Comparison of ENCODE assay signal across 8 cellular contexts in the genomic region with DNA sequence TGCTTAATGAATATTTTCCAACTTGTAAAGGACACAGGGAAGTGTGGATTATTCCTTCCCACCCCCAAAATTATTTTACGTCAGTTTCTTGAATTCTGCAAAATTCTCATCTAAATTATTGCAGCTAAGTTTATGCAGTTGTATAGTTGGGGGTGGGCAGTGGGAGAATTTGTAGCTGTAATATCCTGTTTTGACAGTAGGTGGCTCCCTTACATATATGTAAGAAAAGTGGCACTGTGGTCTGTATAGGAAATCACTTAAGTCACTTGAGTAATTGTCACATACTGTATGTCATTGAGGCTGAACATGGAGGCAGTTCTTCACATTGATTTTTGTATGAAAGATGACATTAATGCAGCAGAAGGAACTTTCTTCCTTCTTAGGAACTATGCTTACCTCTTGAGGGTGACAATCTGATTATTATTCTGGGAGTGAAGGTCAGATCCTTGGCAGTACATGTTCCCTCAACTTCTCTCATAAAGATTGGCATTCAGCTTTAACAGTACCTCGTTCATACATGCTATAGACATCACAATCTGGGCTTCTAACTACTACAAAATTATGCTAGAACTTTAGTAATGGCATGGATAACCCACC. TPM values are rescaled to one million over a fixed set of nuclear protein-coding genes. Genes with fewer than 3 reads are reported as not detected.
DNase-seq lines count a peak whose midpoint lies in the region; ATAC-seq, FAIRE-seq and TF ChIP-seq lines count a peak whose summit lies in the region.

No MANE protein-coding gene starts in this region.

- H3K9me3 Mint-ChIP-seq in stimulated activated effector memory CD8-positive, alpha-beta T cell treated with anti-CD3 and anti-CD28 coated beads, Interleukin-12 subunit alpha, Interleukin-12 subunit beta, amount 100 ng/mL, for 72 hours = no peaks in the 10 kb centered on the region

- peak; percentile 47 for TF ChIP-seq CTCF in bronchial epithelial cell (IDR thresholded peaks at IDR 0.05; ENCODE audit: insufficient read depth, low read length, severe bottlenecking)

- H3K27ac Mint-ChIP-seq in stimulated activated effector memory CD8-positive, alpha-beta T cell treated with anti-CD3 and anti-CD28 coated beads, Interleukin-12 subunit alpha, Interleukin-12 subunit beta, amount 100 ng/mL, for 72 hours = no peak overlapping the region

- no peaks in the 10 kb centered on the region for H3K36me3 ChIP-seq in bronchial epithelial cell (ENCODE audit: control insufficient read depth, insufficient read depth, low read length)

- H3K27me3 ChIP-seq in bronchial epithelial cell (ENCODE audit: control insufficient read depth, insufficient read depth, low read length) = no peaks in the 10 kb centered on the region

- DNase-seq in Right ventricle myocardium inferior (ENCODE audit: missing footprints) (no peak), cardiac septum (ENCODE audit: low spot score) (no peak), NCI-H1092 (lab: John Stamatoyannopoulos, UW) (peak; percentile 35), SK-MEL-5 (ENCODE audit: low read depth, low spot score) (peak; percentile 67), bronchial epithelial cell (ENCODE audit: low read depth) (peak; percentile 66), kidney tubule cell (ENCODE audit: low spot score) (peak; percentile 68)
- DNase-seq in stimulated activated effector memory CD8-positive, alpha-beta T cell treated with anti-CD3 and anti-CD28 coated beads, Interleukin-12 subunit alpha, Interleukin-12 subunit beta, amount 100 ng/mL, for 72 hours (ENCODE audit: low spot score in 2 of 2) = peak; percentile 14 to 70

- FAIRE-seq in bronchial epithelial cell (lab: Jason Lieb, UNC) = no peak

- peaks cover 5% of the 10 kb centered on the region for H3K4me1 Mint-ChIP-seq in stimulated activated effector memory CD8-positive, alpha-beta T cell treated with anti-CD3 and anti-CD28 coated beads, Interleukin-12 subunit alpha, Interleukin-12 subunit beta, amount 100 ng/mL, for 72 hours

- H3K4me3 ChIP-seq in bronchial epithelial cell (ENCODE audit: low read depth, low read length) = no peak overlapping the region

- H3K4me3 Mint-ChIP-seq in stimulated activated effector memory CD8-positive, alpha-beta T cell treated with anti-CD3 and anti-CD28 coated beads, Interleukin-12 subunit alpha, Interleukin-12 subunit beta, amount 100 ng/mL, for 72 hours = no peak overlapping the region

- intact Hi-C loops in Right ventricle myocardium inferior (cut with DNase I) = no loop called here
- intact Hi-C loops in cardiac septum (cut with DNase I) = loop anchor here (10.0 kb wide), 1 partner anchor 552 kb away; no protein-coding TSS in a partner anchor

- ATAC-seq in Right ventricle myocardium inferior (peak; percentile 68), HG02642 (IDR thresholded peaks at IDR 0.05; ENCODE audit: poor library complexity, unreplicated experiment) (peak; percentile 70)
- peak; percentile 90 for ATAC-seq in stimulated activated effector memory CD8-positive, alpha-beta T cell treated with anti-CD3 and anti-CD28 coated beads, Interleukin-12 subunit alpha, Interleukin-12 subunit beta, amount 100 ng/mL, for 72 hours

- H3K36me3 Mint-ChIP-seq in stimulated activated effector memory CD8-positive, alpha-beta T cell treated with anti-CD3 and anti-CD28 coated beads, Interleukin-12 subunit alpha, Interleukin-12 subunit beta, amount 100 ng/mL, for 72 hours = no peaks in the 10 kb centered on the region

- in situ Hi-C loops in SK-MEL-5 (cut with HindIII; ENCODE audit: low pct_unique_long_range_greater_than_20kb, low sequenced_read_pairs) = no loop called here

RNA-seq across cellular contexts. Expression of a gene that starts 14.6 kb away (rescaled TPM):
- total RNA-seq in Right ventricle myocardium inferior = 0.11 TPM
- total RNA-seq in cardiac septum = not detected
- total RNA-seq in SK-MEL-5 (2014; rRNA removed; shearing (Covaris generic)) = 0.29 and 0.37 TPM in 2 replicates
- polyA plus RNA-seq in SK-MEL-5 (2015; cell fraction: cytosol; rRNA removed) = 0.33 TPM in 1 of 2 replicates, not detected in the other
- polyA plus RNA-seq in SK-MEL-5 (2015; cell fraction: nucleus; rRNA removed) = not detected in 2 replicates
- total RNA-seq in bronchial epithelial cell = under 0.01 TPM in 1 of 2 replicates, not detected in the other

RNA-seq across cellular contexts. Expression of a gene that starts 48.5 kb away (rescaled TPM):
- total RNA-seq in Right ventricle myocardium inferior (1.4 TPM), cardiac septum (4.5 TPM), bronchial epithelial cell (1.6 and 3.1 TPM in 2 replicates)
- 1.3 and 1.4 TPM in 2 replicates for total RNA-seq in SK-MEL-5 (2014; rRNA removed; shearing (Covaris generic))
- polyA plus RNA-seq in SK-MEL-5 (2015; cell fraction: cytosol; rRNA removed) = 0.14 and 0.35 TPM in 2 replicates
- 3.8 and 5.7 TPM in 2 replicates for polyA plus RNA-seq in SK-MEL-5 (2015; cell fraction: nucleus; rRNA removed)

Comparison
In these comparisons a context has a peak if more than half of its experiments do, and no peak if none do; other contexts are left out.
1. DNase-seq: peak in NCI-H1092 (single experiment), SK-MEL-5 (single experiment), bronchial epithelial cell (single experiment), kidney tubule cell (single experiment) and stimulated activated effector memory CD8-positive, alpha-beta T cell treated with anti-CD3 and anti-CD28 coated beads, Interleukin-12 subunit alpha, Interleukin-12 subunit beta, amount 100 ng/mL, for 72 hours (2 of 2); none in Right ventricle myocardium inferior (single experiment) and cardiac septum (single experiment).
2. Peak in every context shown above with its lines, with median percentiles within 50 percentile points of each other: ATAC-seq.